Comparison of ENCODE assay signal across 1 cellular context in genomic region chr2:158464426-158465281, GRCh38.
TF ChIP-seq lines count a peak whose summit lies in the region.

No MANE protein-coding gene starts in this region.

TF ChIP-seq in K562, 482 proteins besides CTCF, POLR2A, EP300 and RAD21 (continued from another document):
- TF ChIP-seq, protein P1, sequence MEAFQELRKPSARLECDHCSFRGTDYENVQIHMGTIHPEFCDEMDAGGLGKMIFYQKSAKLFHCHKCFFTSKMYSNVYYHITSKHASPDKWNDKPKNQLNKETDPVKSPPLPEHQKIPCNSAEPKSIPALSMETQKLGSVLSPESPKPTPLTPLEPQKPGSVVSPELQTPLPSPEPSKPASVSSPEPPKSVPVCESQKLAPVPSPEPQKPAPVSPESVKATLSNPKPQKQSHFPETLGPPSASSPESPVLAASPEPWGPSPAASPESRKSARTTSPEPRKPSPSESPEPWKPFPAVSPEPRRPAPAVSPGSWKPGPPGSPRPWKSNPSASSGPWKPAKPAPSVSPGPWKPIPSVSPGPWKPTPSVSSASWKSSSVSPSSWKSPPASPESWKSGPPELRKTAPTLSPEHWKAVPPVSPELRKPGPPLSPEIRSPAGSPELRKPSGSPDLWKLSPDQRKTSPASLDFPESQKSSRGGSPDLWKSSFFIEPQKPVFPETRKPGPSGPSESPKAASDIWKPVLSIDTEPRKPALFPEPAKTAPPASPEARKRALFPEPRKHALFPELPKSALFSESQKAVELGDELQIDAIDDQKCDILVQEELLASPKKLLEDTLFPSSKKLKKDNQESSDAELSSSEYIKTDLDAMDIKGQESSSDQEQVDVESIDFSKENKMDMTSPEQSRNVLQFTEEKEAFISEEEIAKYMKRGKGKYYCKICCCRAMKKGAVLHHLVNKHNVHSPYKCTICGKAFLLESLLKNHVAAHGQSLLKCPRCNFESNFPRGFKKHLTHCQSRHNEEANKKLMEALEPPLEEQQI (IDR thresholded peaks at IDR 0.05) = peak; percentile 39; the same call in 1 of the 2 replicates
- TF ChIP-seq L3MBTL2 (IDR thresholded peaks at IDR 0.05) = 0 out of 2 replicates have a peak, but pooled peaks have one; percentile 17
- TF ChIP-seq MTA2 (IDR thresholded peaks at IDR 0.05; ENCODE audit: low read depth) = peak; percentile 57; the same call in 1 of the 2 replicates
- no peak for TF ChIP-seq ZFP36 (IDR thresholded peaks at IDR 0.05; ENCODE audit: low read depth, low read length, partially characterized antibody)
- TF ChIP-seq NONO (IDR thresholded peaks at IDR 0.05; ENCODE audit: low read depth in 2 of 2, low read length in 1 of 2) = 0 out of 4 replicates have a peak, but pooled peaks of 1 of the 2 experiments have one; percentile 24
- TF ChIP-seq ZKSCAN8 (CRISPR knock-in tag; IDR thresholded peaks at IDR 0.05) = peak; percentile 92
- TF ChIP-seq CBFA2T2 (conservative IDR thresholded peaks at IDR 0.05) = peak; percentile 53
- no peak for TF ChIP-seq SOX6 (IDR thresholded peaks at IDR 0.05)
- TF ChIP-seq TBL1XR1 (IDR thresholded peaks at IDR 0.05; ENCODE audit: low read length in 2 of 2) = no peak
- no peak for TF ChIP-seq HMGXB4 (CRISPR knock-in tag; IDR thresholded peaks at IDR 0.05)
- TF ChIP-seq NCOR1 (IDR thresholded peaks at IDR 0.05) = peak; percentile 60
- TF ChIP-seq HLTF (IDR thresholded peaks at IDR 0.05) = no peak
- 0 out of 4 replicates have a peak, but pooled peaks of 1 of the 2 experiments have one; percentile 23 for TF ChIP-seq CSDE1 (IDR thresholded peaks at IDR 0.05)
- TF ChIP-seq SMARCA4 (IDR thresholded peaks at IDR 0.05) = 0 out of 2 replicates have a peak, but pooled peaks have one; percentile 46
- TF ChIP-seq ZNF124 (CRISPR knock-in tag; IDR thresholded peaks at IDR 0.05) = no peak
- no peak for TF ChIP-seq SNRNP70 (optimal IDR thresholded peaks at IDR 0.05; ENCODE audit: low read depth, low read length)
- TF ChIP-seq ZNF316 (IDR thresholded peaks at IDR 0.05) = peak; percentile 14; the same call in 1 of the 2 replicates
- TF ChIP-seq DPF2 (IDR thresholded peaks at IDR 0.05) = peak; percentile 40; the same call in 1 of the 2 replicates
- no peak for TF ChIP-seq EWSR1 (IDR thresholded peaks at IDR 0.05; ENCODE audit: borderline replicate concordance, low read depth, partially characterized antibody)
- TF ChIP-seq THRAP3 (IDR thresholded peaks at IDR 0.05; ENCODE audit: borderline replicate concordance) = 0 out of 2 replicates have a peak, but pooled peaks have one; percentile 10
- TF ChIP-seq CBFA2T3 (IDR thresholded peaks at IDR 0.05) = peak; percentile 76
- no peak for TF ChIP-seq DIDO1 (tag; IDR thresholded peaks at IDR 0.05; ENCODE audit: low read depth)
- no peak for TF ChIP-seq CGGBP1 (CRISPR knock-in tag; IDR thresholded peaks at IDR 0.05)
- peak; percentile 73 for TF ChIP-seq ARID1B (IDR thresholded peaks at IDR 0.05)
- no peak for TF ChIP-seq NR2F6 (CRISPR knock-in tag; IDR thresholded peaks at IDR 0.05)
- TF ChIP-seq, protein P2, sequence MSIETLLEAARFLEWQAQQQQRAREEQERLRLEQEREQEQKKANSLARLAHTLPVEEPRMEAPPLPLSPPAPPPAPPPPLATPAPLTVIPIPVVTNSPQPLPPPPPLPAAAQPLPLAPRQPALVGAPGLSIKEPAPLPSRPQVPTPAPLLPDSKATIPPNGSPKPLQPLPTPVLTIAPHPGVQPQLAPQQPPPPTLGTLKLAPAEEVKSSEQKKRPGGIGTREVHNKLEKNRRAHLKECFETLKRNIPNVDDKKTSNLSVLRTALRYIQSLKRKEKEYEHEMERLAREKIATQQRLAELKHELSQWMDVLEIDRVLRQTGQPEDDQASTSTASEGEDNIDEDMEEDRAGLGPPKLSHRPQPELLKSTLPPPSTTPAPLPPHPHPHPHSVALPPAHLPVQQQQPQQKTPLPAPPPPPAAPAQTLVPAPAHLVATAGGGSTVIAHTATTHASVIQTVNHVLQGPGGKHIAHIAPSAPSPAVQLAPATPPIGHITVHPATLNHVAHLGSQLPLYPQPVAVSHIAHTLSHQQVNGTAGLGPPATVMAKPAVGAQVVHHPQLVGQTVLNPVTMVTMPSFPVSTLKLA (conservative IDR thresholded peaks at IDR 0.05) = peak in 1 of 2 experiments; percentile 29; a peak in 1 of 4 replicates
- TF ChIP-seq TEAD4 (IDR thresholded peaks at IDR 0.05; ENCODE audit: low read length) = peak; percentile 72
- TF ChIP-seq TEAD4 (CRISPR knock-in tag; IDR thresholded peaks at IDR 0.05; ENCODE audit: borderline replicate concordance) = no peak
- no peak for TF ChIP-seq ZFX (CRISPR knock-in tag; IDR thresholded peaks at IDR 0.05)
- peak; percentile 65; the same call in 1 of the 2 replicates for TF ChIP-seq ZFP91 (CRISPR knock-in tag; IDR thresholded peaks at IDR 0.05)
- TF ChIP-seq SAP30 (IDR thresholded peaks at IDR 0.05; ENCODE audit: borderline replicate concordance, insufficient read depth, low read depth, low read length, poor library complexity, severe bottlenecking) = no peak
- TF ChIP-seq TCF3 (CRISPR knock-in tag; IDR thresholded peaks at IDR 0.05) = peak; percentile 75
- TF ChIP-seq HNRNPUL1 (IDR thresholded peaks at IDR 0.05; ENCODE audit: low read length) = no peak
- no peak for TF ChIP-seq PHB2 (IDR thresholded peaks at IDR 0.05; ENCODE audit: low read depth)
- TF ChIP-seq HCFC1 (IDR thresholded peaks at IDR 0.05; ENCODE audit: low read depth, low read length) = no peak
- no peak for TF ChIP-seq RHOXF2B (CRISPR knock-in tag; conservative IDR thresholded peaks at IDR 0.05)
- TF ChIP-seq MAFG (tag; conservative IDR thresholded peaks at IDR 0.05) = 0 out of 2 replicates have a peak, but pooled peaks have one; percentile 8
- no peak for TF ChIP-seq ZNF507 (tag; conservative IDR thresholded peaks at IDR 0.05)
- 0 out of 4 replicates have a peak, but pooled peaks of 1 of the 2 experiments have one; percentile 26 for TF ChIP-seq KDM1A (IDR thresholded peaks at IDR 0.05)
- TF ChIP-seq ARID3A (IDR thresholded peaks at IDR 0.05; ENCODE audit: borderline replicate concordance, low read depth, low read length) = 0 out of 2 replicates have a peak, but pooled peaks have one; percentile 45
- no peak for TF ChIP-seq ZNF785 (CRISPR knock-in tag; IDR thresholded peaks at IDR 0.05)
TF ChIP-seq in K562: peak in this region for 23.
